ENCODE assay signal across 10 cellular contexts in genomic region chr10:283916-284356, GRCh38.
DNase-seq lines count a peak whose midpoint lies in the region; ATAC-seq and TF ChIP-seq lines count a peak whose summit lies in the region.
"Had no signal": no experiment of that assay in that cellular context is flagged by ENCODE, and none has a peak within 500 bp of the region (broad histone marks: within the 10 kb centered on the region; RNA-seq: fewer than 3 reads in every experiment).

No MANE protein-coding gene starts in this region.

- H3K27ac ChIP-seq in sigmoid colon: no peak overlapping the region

- H3K4me3 Mint-ChIP-seq in activated T-helper 17 cell treated with anti-CD3 and anti-CD28 coated beads, Interleukin-2, amount 50 U/mL, for 72 hours: peak overlapping the region; percentile 76
- H3K4me3 Mint-ChIP-seq: nephron had no signal

- intact Hi-C loops in lower leg skin (cut with DNase I; ENCODE audit: low total_unique reads) (no loop called here), sigmoid colon (cut with DNase I) (no loop called here)

- H3K36me3 Mint-ChIP-seq in activated T-helper 17 cell treated with anti-CD3 and anti-CD28 coated beads, Interleukin-2, amount 50 U/mL, for 72 hours (ENCODE audit: low read depth): peaks cover 10% of the 10 kb centered on the region

- H3K9me3 ChIP-seq in sigmoid colon: no peaks in the 10 kb centered on the region

- H3K27me3 ChIP-seq in sigmoid colon: no peaks in the 10 kb centered on the region

- DNase-seq in NCI-H748 (lab: John Stamatoyannopoulos, UW; ENCODE audit: unreplicated experiment): no peak
- no peak for DNase-seq in cerebellum (ENCODE audit: low spot score)
- DNase-seq in lower leg skin (ENCODE audit: low spot score in 2 of 2): no peak
- no peak for DNase-seq in sigmoid colon
- DNase-seq: DND-41 had no signal

- peak overlapping the region; percentile 89 for H3K27ac Mint-ChIP-seq in activated T-helper 17 cell treated with anti-CD3 and anti-CD28 coated beads, Interleukin-2, amount 50 U/mL, for 72 hours
- H3K27ac Mint-ChIP-seq: nephron had no signal

- TF ChIP-seq EP300 in sigmoid colon (IDR thresholded peaks at IDR 0.05): no peak

- TF ChIP-seq CTCF in GM12874 (IDR thresholded peaks at IDR 0.05; ENCODE audit: insufficient read depth, low read depth, low read length): 0 out of 2 replicates have a peak, but pooled peaks have one; percentile 19
- no peak for TF ChIP-seq CTCF in lower leg skin (IDR thresholded peaks at IDR 0.05)
- no peak for TF ChIP-seq CTCF in sigmoid colon (IDR thresholded peaks at IDR 0.05)

- peaks cover 4% of the 10 kb centered on the region for H3K9me3 Mint-ChIP-seq in activated T-helper 17 cell treated with anti-CD3 and anti-CD28 coated beads, Interleukin-2, amount 50 U/mL, for 72 hours
- H3K9me3 Mint-ChIP-seq: nephron had no signal

- peaks cover 0 to 16% (median 4%) of the 10 kb centered on the region in 4 donors for H3K4me1 ChIP-seq in sigmoid colon

- TF ChIP-seq POLR2A in lower leg skin (IDR thresholded peaks at IDR 0.05): no peak
- no peak for TF ChIP-seq POLR2A in sigmoid colon (IDR thresholded peaks at IDR 0.05)

- WGBS in lower leg skin, 2 donors: 82 to 89% methylated on average over 7 of the region's 7 CpGs
- WGBS in sigmoid colon, 2 donors: 80 to 88% methylated on average over 7 of the region's 7 CpGs

- H3K36me3 ChIP-seq in sigmoid colon: peaks cover 24 to 90% (median 40%) of the 10 kb centered on the region in 4 donors

- H3K4me1 Mint-ChIP-seq in activated T-helper 17 cell treated with anti-CD3 and anti-CD28 coated beads, Interleukin-2, amount 50 U/mL, for 72 hours: peaks cover 6% of the 10 kb centered on the region
- H3K4me1 Mint-ChIP-seq: nephron had no signal

- H3K27me3 Mint-ChIP-seq in activated T-helper 17 cell treated with anti-CD3 and anti-CD28 coated beads, Interleukin-2, amount 50 U/mL, for 72 hours: no peaks in the 10 kb centered on the region

- H3K4me3 ChIP-seq in lower leg skin (ENCODE audit: low read depth, poor library complexity, severe bottlenecking) (no peak overlapping the region), sigmoid colon (no peak overlapping the region)

- ATAC-seq in GM19452 (IDR thresholded peaks at IDR 0.05; ENCODE audit: unreplicated experiment): peak; percentile 90
- ATAC-seq in HG03159 (IDR thresholded peaks at IDR 0.05; ENCODE audit: unreplicated experiment): peak; percentile 87
- ATAC-seq in activated T-helper 17 cell treated with anti-CD3 and anti-CD28 coated beads, Interleukin-2, amount 50 U/mL, for 72 hours (replicated peaks): peak; percentile 88
